Comparison of ENCODE assay signal across 9 cellular contexts in genomic region chr19:55166530-55167268, GRCh38. TPM values are rescaled to one million over a fixed set of nuclear protein-coding genes. Genes with fewer than 3 reads are reported as not detected.
DNase-seq lines count a peak whose midpoint lies in the region; ATAC-seq and TF ChIP-seq lines count a peak whose summit lies in the region.
"Had no signal": no experiment of that assay in that cellular context is flagged by ENCODE, and none has a peak within 500 bp of the region (broad histone marks: within the 10 kb centered on the region; RNA-seq: fewer than 3 reads in every experiment).

Gene DNAAF3, minus strand, starts transcription at chr19:55166613. Its CDS starts 200 bp downstream, at chr19:55166413.

- H3K9me3 ChIP-seq in CD4-positive, alpha-beta memory T cell (ENCODE audit: control insufficient read depth in 1 of 2, low read length in 2 of 2), result no peaks in the 10 kb centered on the region
- no peaks in the 10 kb centered on the region for H3K9me3 ChIP-seq in PC-3 (ENCODE audit: low read length)

- no peaks in the 10 kb centered on the region for H3K9me2 ChIP-seq in PC-3 (replicated peaks; ENCODE audit: low read length)

- H3K4me1 ChIP-seq in CD4-positive, alpha-beta memory T cell (ENCODE audit: insufficient read depth, low read length), result peaks cover 14% of the 10 kb centered on the region
- peaks cover 12% of the 10 kb centered on the region; the same call in 1 of the 2 replicates for H3K4me1 ChIP-seq in PC-3 (ENCODE audit: insufficient read depth, low read length)

- H3K27ac Mint-ChIP-seq in CD4-positive, alpha-beta memory T cell, result peak within 1 kb of the TSS in 6 of 7 donors; percentile 53 to 80 (median 71)

- H3K9ac ChIP-seq in PC-3 (ENCODE audit: low read length), result peak within 1 kb of the TSS; percentile 61

- H3K36me3 ChIP-seq in CD4-positive, alpha-beta memory T cell (ENCODE audit: insufficient read depth, low read length), result no peaks in the 10 kb centered on the region
- H3K36me3 ChIP-seq in PC-3 (ENCODE audit: low read depth, low read length), result no peaks in the 10 kb centered on the region

- peaks cover 26% of the 10 kb centered on the region for H3K27me3 ChIP-seq in CD4-positive, alpha-beta memory T cell (ENCODE audit: insufficient read depth, low read length)
- no peaks in the 10 kb centered on the region for H3K27me3 ChIP-seq in PC-3 (ENCODE audit: low read length)

- ATAC-seq in GM21526 (IDR thresholded peaks at IDR 0.05; ENCODE audit: low FRiP score, unreplicated experiment) (peak; percentile 66), PC-3 (peak; percentile 96)
- peak; percentile 91 to 96 for ATAC-seq in activated T-cell treated with anti-CD3 and anti-CD28 coated beads, Interleukin-2, amount 50 U/mL, for 4 hours

- no peak within 1 kb of the TSS for H3K27ac ChIP-seq in CD4-positive, alpha-beta memory T cell (ENCODE audit: low read depth, low read length)
- peak within 1 kb of the TSS; percentile 60 for H3K27ac ChIP-seq in PC-3 (ENCODE audit: low read length)

- H2AFZ ChIP-seq in PC-3 (ENCODE audit: low read length), result peak within 1 kb of the TSS; percentile 89

- peak; percentile 36 to 58 (median 57) for DNase-seq in CD4-positive, alpha-beta memory T cell
- peak; percentile 97 for DNase-seq in Jurkat, Clone E6-1 (ENCODE audit: low read depth, low spot score)
- peak; percentile 99 for DNase-seq in PC-3
- DNase-seq in activated T-cell treated with anti-CD3 and anti-CD28 coated beads, Interleukin-2, amount 50 U/mL, for 4 hours, result peak; percentile 44
- peak; percentile 93 for DNase-seq in fibroblast of gingiva (ENCODE audit: low read depth)
- DNase-seq in myocyte (ENCODE audit: low read depth), result peak; percentile 99
- peak; percentile 35 to 76 (median 56) for DNase-seq in stimulated activated naive CD4-positive, alpha-beta T cell (lab: John Stamatoyannopoulos, UW)

- H3F3A ChIP-seq in PC-3 (ENCODE audit: low read length, unreplicated experiment), result no peaks in the 10 kb centered on the region

- no peaks in the 10 kb centered on the region for H3K79me2 ChIP-seq in PC-3 (ENCODE audit: low read length)

- peaks cover 10 to 19% (median 10%) of the 10 kb centered on the region in 4 donors for H3K4me1 Mint-ChIP-seq in CD4-positive, alpha-beta memory T cell
- H3K4me1 Mint-ChIP-seq in activated T-cell treated with anti-CD3 and anti-CD28 coated beads, Interleukin-2, amount 50 U/mL, for 4 hours (ENCODE audit: low read depth), result peaks cover 12% of the 10 kb centered on the region

- H3K4me2 ChIP-seq in PC-3 (ENCODE audit: low read length), result peak within 1 kb of the TSS; percentile 89

- no peaks in the 10 kb centered on the region for H4K20me1 ChIP-seq in PC-3 (ENCODE audit: low read length)

- peaks cover 0 to 9% (median 2%) of the 10 kb centered on the region in 8 donors for H3K9me3 Mint-ChIP-seq in CD4-positive, alpha-beta memory T cell
- no peaks in the 10 kb centered on the region for H3K9me3 Mint-ChIP-seq in activated T-cell treated with anti-CD3 and anti-CD28 coated beads, Interleukin-2, amount 50 U/mL, for 4 hours

- TF ChIP-seq CTCF in PC-3 (conservative IDR thresholded peaks at IDR 0.05; ENCODE audit: low read depth, low read length), result no peak

- H3K4me3 ChIP-seq in CD4-positive, alpha-beta memory T cell (ENCODE audit: low read length in 2 of 2), result no peak within 1 kb of the TSS
- peak within 1 kb of the TSS; percentile 61 for H3K4me3 ChIP-seq in Jurkat, Clone E6-1 (ENCODE audit: low read length)
- H3K4me3 ChIP-seq in PC-3 (ENCODE audit: low read length), result peak within 1 kb of the TSS; percentile 73

- peak within 1 kb of the TSS; percentile 15 to 86 (median 56) for H3K4me3 Mint-ChIP-seq in CD4-positive, alpha-beta memory T cell
- peak within 1 kb of the TSS; percentile 2 for H3K4me3 Mint-ChIP-seq in activated T-cell treated with anti-CD3 and anti-CD28 coated beads, Interleukin-2, amount 50 U/mL, for 4 hours

- intact Hi-C loops in CD4-positive, alpha-beta memory T cell (cut with micrococcal nuclease), result no loop called here
- intact Hi-C loops in PC-3 (cut with micrococcal nuclease), result loop anchor here (1.0 to 10.0 kb wide), 3 partner anchors 23 to 92 kb away; partner anchors contain the start of genes EPS8L1 and PPP6R1

- POLR2A ChIA-PET in CD4-positive, alpha-beta memory T cell (lab: Charles Lee; ENCODE audit: partially characterized antibody), result interaction anchor here (0.6 kb wide), 1 partner anchor 275 kb away, joined by 3 read pairs; no protein-coding TSS in a partner anchor
- POLR2A ChIA-PET in PC-3 (lab: Charles Lee; ENCODE audit: unreplicated experiment), result interaction anchor here (0.6 to 1.0 kb wide), 8 partner anchors 12 to 718 kb away, joined by 3 to 8 read pairs (median 4); partner anchors contain the start of genes HSPBP1, LENG9 and ZNF628

- no peaks in the 10 kb centered on the region for H3K36me3 Mint-ChIP-seq in CD4-positive, alpha-beta memory T cell
- no peaks in the 10 kb centered on the region for H3K36me3 Mint-ChIP-seq in activated T-cell treated with anti-CD3 and anti-CD28 coated beads, Interleukin-2, amount 50 U/mL, for 4 hours (ENCODE audit: insufficient read depth)

- no TSS peak for BruUV-seq in PC-3 (replicated peaks; lab: Mats Ljungman, UMichigan)

- CTCF ChIA-PET in CD4-positive, alpha-beta memory T cell (lab: Charles Lee; ENCODE audit: partially characterized antibody), result interaction anchor here (0.9 to 1.9 kb wide), 3 partner anchors 23 to 26 kb away, joined by 3 to 6 read pairs (median 5); no protein-coding TSS in a partner anchor
- CTCF ChIA-PET in PC-3 (lab: Charles Lee), result interaction anchor here (0.5 to 2.1 kb wide), 6 partner anchors 11 to 432 kb away, joined by 3 to 21 read pairs (median 4); partner anchors contain the start of gene FIZ1

- H3K27me3 Mint-ChIP-seq in CD4-positive, alpha-beta memory T cell, result peaks cover 44 to 58% of the 10 kb centered on the region in 2 donors
- H3K27me3 Mint-ChIP-seq in activated T-cell treated with anti-CD3 and anti-CD28 coated beads, Interleukin-2, amount 50 U/mL, for 4 hours (ENCODE audit: low read depth), result peaks cover 73% of the 10 kb centered on the region

RNA-seq across cellular contexts. Expression of gene DNAAF3, which starts in this region (rescaled TPM):
- not detected for total RNA-seq in CD4-positive, alpha-beta memory T cell
- polyA plus RNA-seq in CD4-positive, alpha-beta memory T cell, result under 1 TPM in 1 of 2 donors, not detected in 1; 0.93 TPM
- 14.5 TPM for polyA plus RNA-seq in Jurkat, Clone E6-1 (2012; ENCODE audit: insufficient read depth, insufficient read length)
- 30.0 and 45.7 TPM in 2 replicates for total RNA-seq in PC-3 (2014; rRNA removed)
- total RNA-seq in activated T-cell treated with anti-CD3 and anti-CD28 coated beads, Interleukin-2, amount 50 U/mL, for 4 hours, result under 1 TPM in 2 of 3 donors, not detected in 1; 0.25 to 0.45 TPM
- 0.94 and 1.4 TPM in 2 replicates for total RNA-seq in myocyte
- polyA plus RNA-seq in myocyte (2012), result 2.0 TPM
- total RNA-seq: T-helper 1 cell treated with Interleukin-12 subunit alpha and Interleukin-12 subunit beta and Interleukin-4 antibody, amounts not matched to agents 30 ng/mL and 1 ng/mL, for 36 hours had no signal

Comparison
In these comparisons a context has a peak if more than half of its experiments do, and no peak if none do; other contexts are left out.
1. RNA of gene DNAAF3 (total RNA-seq): 30.0 to 45.7 TPM in PC-3; 0.94 to 1.4 TPM in myocyte, 0.25 to 0.45 TPM in activated T-cell treated with anti-CD3 and anti-CD28 coated beads, Interleukin-2, amount 50 U/mL, for 4 hours and not detected in CD4-positive, alpha-beta memory T cell; every median in the first group is over 10 times any median in the second.
2. Peak in DNase-seq in CD4-positive, alpha-beta memory T cell; RNA of the gene not detected or under 1 TPM.
3. Peak in DNase-seq and ATAC-seq in activated T-cell treated with anti-CD3 and anti-CD28 coated beads, Interleukin-2, amount 50 U/mL, for 4 hours; RNA of the gene not detected or under 1 TPM.
4. DNase-seq: peak in every context shown above with its lines; median percentile 99 in PC-3; 99 in myocyte; 97 in Jurkat, Clone E6-1; 93 in fibroblast of gingiva; 57 in CD4-positive, alpha-beta memory T cell; 56 in stimulated activated naive CD4-positive, alpha-beta T cell; 44 in activated T-cell treated with anti-CD3 and anti-CD28 coated beads, Interleukin-2, amount 50 U/mL, for 4 hours.
5. H3K4me3 ChIP-seq: peak in Jurkat, Clone E6-1 (single experiment) and PC-3 (single experiment); none in CD4-positive, alpha-beta memory T cell (0 of 2).
6. Peak in every context shown above with its lines, with median percentiles within 50 percentile points of each other: ATAC-seq.